In the genomic region with DNA sequence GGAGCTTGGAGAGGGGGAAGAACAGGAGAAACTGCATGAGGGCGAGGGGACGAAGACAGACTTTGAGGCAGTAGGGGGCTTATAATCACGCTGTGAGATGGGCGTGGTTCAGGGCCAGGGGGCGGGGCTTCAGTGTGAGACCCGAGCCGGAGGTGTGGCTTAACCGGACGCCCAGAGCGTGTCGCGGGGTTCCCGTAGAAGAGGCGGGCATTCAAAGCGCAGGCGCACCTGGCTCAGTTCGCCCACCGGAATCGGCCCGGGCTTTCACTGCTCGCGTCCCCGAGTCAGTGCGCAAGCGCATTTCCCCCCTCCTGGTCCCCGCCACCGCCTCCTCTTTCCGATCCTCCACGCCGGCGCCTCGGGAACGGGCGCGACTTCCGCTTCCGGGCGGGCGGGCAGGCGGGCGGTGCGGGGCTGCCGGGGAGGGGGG, we compare ENCODE assay signal across 1 cellular context.
TF ChIP-seq lines count a peak whose summit lies in the region.

No MANE protein-coding gene starts in this region.

TF ChIP-seq in GM12878, 131 proteins besides CTCF, POLR2A, EP300 and RAD21 (continued from another document):
- TF ChIP-seq, protein P1, sequence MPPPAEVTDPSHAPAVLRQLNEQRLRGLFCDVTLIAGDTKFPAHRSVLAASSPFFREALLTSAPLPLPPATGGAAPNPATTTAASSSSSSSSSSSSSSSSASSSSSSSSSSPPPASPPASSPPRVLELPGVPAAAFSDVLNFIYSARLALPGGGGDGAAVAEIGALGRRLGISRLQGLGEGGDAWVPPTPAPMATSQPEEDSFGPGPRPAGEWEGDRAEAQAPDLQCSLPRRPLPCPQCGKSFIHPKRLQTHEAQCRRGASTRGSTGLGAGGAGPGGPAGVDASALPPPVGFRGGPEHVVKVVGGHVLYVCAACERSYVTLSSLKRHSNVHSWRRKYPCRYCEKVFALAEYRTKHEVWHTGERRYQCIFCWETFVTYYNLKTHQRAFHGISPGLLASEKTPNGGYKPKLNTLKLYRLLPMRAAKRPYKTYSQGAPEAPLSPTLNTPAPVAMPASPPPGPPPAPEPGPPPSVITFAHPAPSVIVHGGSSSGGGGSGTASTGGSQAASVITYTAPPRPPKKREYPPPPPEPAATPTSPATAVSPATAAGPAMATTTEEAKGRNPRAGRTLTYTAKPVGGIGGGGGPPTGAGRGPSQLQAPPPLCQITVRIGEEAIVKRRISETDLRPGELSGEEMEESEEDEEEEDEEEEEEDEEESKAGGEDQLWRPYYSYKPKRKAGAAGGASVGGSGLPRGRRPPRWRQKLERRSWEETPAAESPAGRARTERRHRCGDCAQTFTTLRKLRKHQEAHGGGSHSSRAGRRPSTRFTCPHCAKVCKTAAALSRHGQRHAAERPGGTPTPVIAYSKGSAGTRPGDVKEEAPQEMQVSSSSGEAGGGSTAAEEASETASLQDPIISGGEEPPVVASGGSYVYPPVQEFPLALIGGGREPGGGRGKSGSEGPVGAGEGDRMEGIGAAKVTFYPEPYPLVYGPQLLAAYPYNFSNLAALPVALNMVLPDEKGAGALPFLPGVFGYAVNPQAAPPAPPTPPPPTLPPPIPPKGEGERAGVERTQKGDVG (CRISPR knock-in tag; IDR thresholded peaks at IDR 0.05), result no peak
- TF ChIP-seq KDM1A (IDR thresholded peaks at IDR 0.05; ENCODE audit: borderline replicate concordance), result no peak
- TF ChIP-seq ESRRA (IDR thresholded peaks at IDR 0.05; ENCODE audit: low read length), result no peak
- no peak for TF ChIP-seq EED (IDR thresholded peaks at IDR 0.05; ENCODE audit: low read depth)
- TF ChIP-seq SIX5 (IDR thresholded peaks at IDR 0.05; ENCODE audit: low read depth, low read length, severe bottlenecking), result no peak
- no peak for TF ChIP-seq RUNX3 (IDR thresholded peaks at IDR 0.05; ENCODE audit: low read length)
- TF ChIP-seq, protein P2, sequence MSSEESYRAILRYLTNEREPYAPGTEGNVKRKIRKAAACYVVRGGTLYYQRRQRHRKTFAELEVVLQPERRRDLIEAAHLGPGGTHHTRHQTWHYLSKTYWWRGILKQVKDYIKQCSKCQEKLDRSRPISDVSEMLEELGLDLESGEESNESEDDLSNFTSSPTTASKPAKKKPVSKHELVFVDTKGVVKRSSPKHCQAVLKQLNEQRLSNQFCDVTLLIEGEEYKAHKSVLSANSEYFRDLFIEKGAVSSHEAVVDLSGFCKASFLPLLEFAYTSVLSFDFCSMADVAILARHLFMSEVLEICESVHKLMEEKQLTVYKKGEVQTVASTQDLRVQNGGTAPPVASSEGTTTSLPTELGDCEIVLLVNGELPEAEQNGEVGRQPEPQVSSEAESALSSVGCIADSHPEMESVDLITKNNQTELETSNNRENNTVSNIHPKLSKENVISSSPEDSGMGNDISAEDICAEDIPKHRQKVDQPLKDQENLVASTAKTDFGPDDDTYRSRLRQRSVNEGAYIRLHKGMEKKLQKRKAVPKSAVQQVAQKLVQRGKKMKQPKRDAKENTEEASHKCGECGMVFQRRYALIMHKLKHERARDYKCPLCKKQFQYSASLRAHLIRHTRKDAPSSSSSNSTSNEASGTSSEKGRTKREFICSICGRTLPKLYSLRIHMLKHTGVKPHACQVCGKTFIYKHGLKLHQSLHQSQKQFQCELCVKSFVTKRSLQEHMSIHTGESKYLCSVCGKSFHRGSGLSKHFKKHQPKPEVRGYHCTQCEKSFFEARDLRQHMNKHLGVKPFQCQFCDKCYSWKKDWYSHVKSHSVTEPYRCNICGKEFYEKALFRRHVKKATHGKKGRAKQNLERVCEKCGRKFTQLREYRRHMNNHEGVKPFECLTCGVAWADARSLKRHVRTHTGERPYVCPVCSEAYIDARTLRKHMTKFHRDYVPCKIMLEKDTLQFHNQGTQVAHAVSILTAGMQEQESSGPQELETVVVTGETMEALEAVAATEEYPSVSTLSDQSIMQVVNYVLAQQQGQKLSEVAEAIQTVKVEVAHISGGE (CRISPR knock-in tag; IDR thresholded peaks at IDR 0.05), result no peak
- TF ChIP-seq DPF2 (IDR thresholded peaks at IDR 0.05), result no peak
- TF ChIP-seq FOS (IDR thresholded peaks at IDR 0.05; ENCODE audit: borderline replicate concordance, extremely low read depth, insufficient read length), result no peak
- TF ChIP-seq CHD4 (IDR thresholded peaks at IDR 0.05), result no peak
- TF ChIP-seq, protein P3, sequence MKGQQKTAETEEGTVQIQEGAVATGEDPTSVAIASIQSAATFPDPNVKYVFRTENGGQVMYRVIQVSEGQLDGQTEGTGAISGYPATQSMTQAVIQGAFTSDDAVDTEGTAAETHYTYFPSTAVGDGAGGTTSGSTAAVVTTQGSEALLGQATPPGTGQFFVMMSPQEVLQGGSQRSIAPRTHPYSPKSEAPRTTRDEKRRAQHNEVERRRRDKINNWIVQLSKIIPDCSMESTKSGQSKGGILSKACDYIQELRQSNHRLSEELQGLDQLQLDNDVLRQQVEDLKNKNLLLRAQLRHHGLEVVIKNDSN (IDR thresholded peaks at IDR 0.05; ENCODE audit: borderline replicate concordance, extremely low read length, insufficient read depth, low read depth, low read length), result no peak
- peak; percentile 61 for TF ChIP-seq SP1 (IDR thresholded peaks at IDR 0.05; ENCODE audit: low read depth, low read length)
- no peak for TF ChIP-seq KAT2A (conservative IDR thresholded peaks at IDR 0.05; ENCODE audit: control insufficient read depth, low read depth, low read length)
- no peak for TF ChIP-seq BMI1 (IDR thresholded peaks at IDR 0.05; ENCODE audit: borderline replicate concordance)
- TF ChIP-seq JUNB (IDR thresholded peaks at IDR 0.05), result no peak
- TF ChIP-seq HDGF (IDR thresholded peaks at IDR 0.05), result peak; percentile 79; the same call in 1 of the 2 replicates
- TF ChIP-seq BRCA1 (IDR thresholded peaks at IDR 0.05; ENCODE audit: low read depth, low read length), result no peak
- TF ChIP-seq, protein P4, sequence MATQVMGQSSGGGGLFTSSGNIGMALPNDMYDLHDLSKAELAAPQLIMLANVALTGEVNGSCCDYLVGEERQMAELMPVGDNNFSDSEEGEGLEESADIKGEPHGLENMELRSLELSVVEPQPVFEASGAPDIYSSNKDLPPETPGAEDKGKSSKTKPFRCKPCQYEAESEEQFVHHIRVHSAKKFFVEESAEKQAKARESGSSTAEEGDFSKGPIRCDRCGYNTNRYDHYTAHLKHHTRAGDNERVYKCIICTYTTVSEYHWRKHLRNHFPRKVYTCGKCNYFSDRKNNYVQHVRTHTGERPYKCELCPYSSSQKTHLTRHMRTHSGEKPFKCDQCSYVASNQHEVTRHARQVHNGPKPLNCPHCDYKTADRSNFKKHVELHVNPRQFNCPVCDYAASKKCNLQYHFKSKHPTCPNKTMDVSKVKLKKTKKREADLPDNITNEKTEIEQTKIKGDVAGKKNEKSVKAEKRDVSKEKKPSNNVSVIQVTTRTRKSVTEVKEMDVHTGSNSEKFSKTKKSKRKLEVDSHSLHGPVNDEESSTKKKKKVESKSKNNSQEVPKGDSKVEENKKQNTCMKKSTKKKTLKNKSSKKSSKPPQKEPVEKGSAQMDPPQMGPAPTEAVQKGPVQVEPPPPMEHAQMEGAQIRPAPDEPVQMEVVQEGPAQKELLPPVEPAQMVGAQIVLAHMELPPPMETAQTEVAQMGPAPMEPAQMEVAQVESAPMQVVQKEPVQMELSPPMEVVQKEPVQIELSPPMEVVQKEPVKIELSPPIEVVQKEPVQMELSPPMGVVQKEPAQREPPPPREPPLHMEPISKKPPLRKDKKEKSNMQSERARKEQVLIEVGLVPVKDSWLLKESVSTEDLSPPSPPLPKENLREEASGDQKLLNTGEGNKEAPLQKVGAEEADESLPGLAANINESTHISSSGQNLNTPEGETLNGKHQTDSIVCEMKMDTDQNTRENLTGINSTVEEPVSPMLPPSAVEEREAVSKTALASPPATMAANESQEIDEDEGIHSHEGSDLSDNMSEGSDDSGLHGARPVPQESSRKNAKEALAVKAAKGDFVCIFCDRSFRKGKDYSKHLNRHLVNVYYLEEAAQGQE (IDR thresholded peaks at IDR 0.05; ENCODE audit: low read depth, low read length), result no peak
- no peak for TF ChIP-seq ATF7 (IDR thresholded peaks at IDR 0.05; ENCODE audit: low read depth)
- TF ChIP-seq PML (IDR thresholded peaks at IDR 0.05; ENCODE audit: low read length), result no peak
- TF ChIP-seq SUPT20H (IDR thresholded peaks at IDR 0.05; ENCODE audit: borderline replicate concordance, control insufficient read depth, low read depth, low read length), result no peak
- TF ChIP-seq, protein P5, sequence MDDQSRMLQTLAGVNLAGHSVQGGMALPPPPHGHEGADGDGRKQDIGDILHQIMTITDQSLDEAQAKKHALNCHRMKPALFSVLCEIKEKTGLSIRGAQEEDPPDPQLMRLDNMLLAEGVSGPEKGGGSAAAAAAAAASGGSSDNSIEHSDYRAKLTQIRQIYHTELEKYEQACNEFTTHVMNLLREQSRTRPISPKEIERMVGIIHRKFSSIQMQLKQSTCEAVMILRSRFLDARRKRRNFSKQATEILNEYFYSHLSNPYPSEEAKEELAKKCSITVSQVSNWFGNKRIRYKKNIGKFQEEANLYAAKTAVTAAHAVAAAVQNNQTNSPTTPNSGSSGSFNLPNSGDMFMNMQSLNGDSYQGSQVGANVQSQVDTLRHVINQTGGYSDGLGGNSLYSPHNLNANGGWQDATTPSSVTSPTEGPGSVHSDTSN (IDR thresholded peaks at IDR 0.05; ENCODE audit: insufficient replicate concordance, low read depth, low read length), result no peak
- TF ChIP-seq, protein P6, sequence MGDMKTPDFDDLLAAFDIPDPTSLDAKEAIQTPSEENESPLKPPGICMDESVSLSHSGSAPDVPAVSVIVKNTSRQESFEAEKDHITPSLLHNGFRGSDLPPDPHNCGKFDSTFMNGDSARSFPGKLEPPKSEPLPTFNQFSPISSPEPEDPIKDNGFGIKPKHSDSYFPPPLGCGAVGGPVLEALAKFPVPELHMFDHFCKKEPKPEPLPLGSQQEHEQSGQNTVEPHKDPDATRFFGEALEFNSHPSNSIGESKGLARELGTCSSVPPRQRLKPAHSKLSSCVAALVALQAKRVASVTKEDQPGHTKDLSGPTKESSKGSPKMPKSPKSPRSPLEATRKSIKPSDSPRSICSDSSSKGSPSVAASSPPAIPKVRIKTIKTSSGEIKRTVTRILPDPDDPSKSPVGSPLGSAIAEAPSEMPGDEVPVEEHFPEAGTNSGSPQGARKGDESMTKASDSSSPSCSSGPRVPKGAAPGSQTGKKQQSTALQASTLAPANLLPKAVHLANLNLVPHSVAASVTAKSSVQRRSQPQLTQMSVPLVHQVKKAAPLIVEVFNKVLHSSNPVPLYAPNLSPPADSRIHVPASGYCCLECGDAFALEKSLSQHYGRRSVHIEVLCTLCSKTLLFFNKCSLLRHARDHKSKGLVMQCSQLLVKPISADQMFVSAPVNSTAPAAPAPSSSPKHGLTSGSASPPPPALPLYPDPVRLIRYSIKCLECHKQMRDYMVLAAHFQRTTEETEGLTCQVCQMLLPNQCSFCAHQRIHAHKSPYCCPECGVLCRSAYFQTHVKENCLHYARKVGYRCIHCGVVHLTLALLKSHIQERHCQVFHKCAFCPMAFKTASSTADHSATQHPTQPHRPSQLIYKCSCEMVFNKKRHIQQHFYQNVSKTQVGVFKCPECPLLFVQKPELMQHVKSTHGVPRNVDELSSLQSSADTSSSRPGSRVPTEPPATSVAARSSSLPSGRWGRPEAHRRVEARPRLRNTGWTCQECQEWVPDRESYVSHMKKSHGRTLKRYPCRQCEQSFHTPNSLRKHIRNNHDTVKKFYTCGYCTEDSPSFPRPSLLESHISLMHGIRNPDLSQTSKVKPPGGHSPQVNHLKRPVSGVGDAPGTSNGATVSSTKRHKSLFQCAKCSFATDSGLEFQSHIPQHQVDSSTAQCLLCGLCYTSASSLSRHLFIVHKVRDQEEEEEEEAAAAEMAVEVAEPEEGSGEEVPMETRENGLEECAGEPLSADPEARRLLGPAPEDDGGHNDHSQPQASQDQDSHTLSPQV (IDR thresholded peaks at IDR 0.05), result no peak
- TF ChIP-seq MEF2B (IDR thresholded peaks at IDR 0.05; ENCODE audit: partially characterized antibody, poor library complexity, severe bottlenecking), result no peak
- TF ChIP-seq, protein P7, sequence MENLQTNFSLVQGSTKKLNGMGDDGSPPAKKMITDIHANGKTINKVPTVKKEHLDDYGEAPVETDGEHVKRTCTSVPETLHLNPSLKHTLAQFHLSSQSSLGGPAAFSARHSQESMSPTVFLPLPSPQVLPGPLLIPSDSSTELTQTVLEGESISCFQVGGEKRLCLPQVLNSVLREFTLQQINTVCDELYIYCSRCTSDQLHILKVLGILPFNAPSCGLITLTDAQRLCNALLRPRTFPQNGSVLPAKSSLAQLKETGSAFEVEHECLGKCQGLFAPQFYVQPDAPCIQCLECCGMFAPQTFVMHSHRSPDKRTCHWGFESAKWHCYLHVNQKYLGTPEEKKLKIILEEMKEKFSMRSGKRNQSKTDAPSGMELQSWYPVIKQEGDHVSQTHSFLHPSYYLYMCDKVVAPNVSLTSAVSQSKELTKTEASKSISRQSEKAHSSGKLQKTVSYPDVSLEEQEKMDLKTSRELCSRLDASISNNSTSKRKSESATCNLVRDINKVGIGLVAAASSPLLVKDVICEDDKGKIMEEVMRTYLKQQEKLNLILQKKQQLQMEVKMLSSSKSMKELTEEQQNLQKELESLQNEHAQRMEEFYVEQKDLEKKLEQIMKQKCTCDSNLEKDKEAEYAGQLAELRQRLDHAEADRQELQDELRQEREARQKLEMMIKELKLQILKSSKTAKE (IDR thresholded peaks at IDR 0.05; ENCODE audit: low read depth, poor library complexity, severe bottlenecking), result no peak
- no peak for TF ChIP-seq ZNF622 (IDR thresholded peaks at IDR 0.05)
- no peak for TF ChIP-seq SMAD1 (IDR thresholded peaks at IDR 0.05; ENCODE audit: low read depth, partially characterized antibody)
- TF ChIP-seq IKZF1 (conservative IDR thresholded peaks at IDR 0.05), result peak; percentile 64; the same call in 1 of the 2 replicates
- TF ChIP-seq RELA (IDR thresholded peaks at IDR 0.05; ENCODE audit: borderline replicate concordance, partially characterized antibody), result no peak
- TF ChIP-seq TAF1 (IDR thresholded peaks at IDR 0.05; ENCODE audit: borderline replicate concordance, low read depth, low read length), result no peak
- TF ChIP-seq WRNIP1 (IDR thresholded peaks at IDR 0.05; ENCODE audit: borderline replicate concordance, low read depth, low read length), result no peak
- TF ChIP-seq, protein P8, sequence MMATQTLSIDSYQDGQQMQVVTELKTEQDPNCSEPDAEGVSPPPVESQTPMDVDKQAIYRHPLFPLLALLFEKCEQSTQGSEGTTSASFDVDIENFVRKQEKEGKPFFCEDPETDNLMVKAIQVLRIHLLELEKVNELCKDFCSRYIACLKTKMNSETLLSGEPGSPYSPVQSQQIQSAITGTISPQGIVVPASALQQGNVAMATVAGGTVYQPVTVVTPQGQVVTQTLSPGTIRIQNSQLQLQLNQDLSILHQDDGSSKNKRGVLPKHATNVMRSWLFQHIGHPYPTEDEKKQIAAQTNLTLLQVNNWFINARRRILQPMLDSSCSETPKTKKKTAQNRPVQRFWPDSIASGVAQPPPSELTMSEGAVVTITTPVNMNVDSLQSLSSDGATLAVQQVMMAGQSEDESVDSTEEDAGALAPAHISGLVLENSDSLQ (IDR thresholded peaks at IDR 0.05), result no peak
- 0 out of 2 replicates have a peak, but pooled peaks have one; percentile 8 for TF ChIP-seq POLR2AphosphoS5 (IDR thresholded peaks at IDR 0.05; ENCODE audit: low read length)
- TF ChIP-seq, protein P9, sequence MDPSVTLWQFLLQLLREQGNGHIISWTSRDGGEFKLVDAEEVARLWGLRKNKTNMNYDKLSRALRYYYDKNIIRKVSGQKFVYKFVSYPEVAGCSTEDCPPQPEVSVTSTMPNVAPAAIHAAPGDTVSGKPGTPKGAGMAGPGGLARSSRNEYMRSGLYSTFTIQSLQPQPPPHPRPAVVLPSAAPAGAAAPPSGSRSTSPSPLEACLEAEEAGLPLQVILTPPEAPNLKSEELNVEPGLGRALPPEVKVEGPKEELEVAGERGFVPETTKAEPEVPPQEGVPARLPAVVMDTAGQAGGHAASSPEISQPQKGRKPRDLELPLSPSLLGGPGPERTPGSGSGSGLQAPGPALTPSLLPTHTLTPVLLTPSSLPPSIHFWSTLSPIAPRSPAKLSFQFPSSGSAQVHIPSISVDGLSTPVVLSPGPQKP (IDR thresholded peaks at IDR 0.05; ENCODE audit: low read depth, low read length), result peak; percentile 51; the same call in 1 of the 2 replicates
- peak in 1 of 2 experiments; percentile 48; a peak in 2 of 4 replicates for TF ChIP-seq BHLHE40 (IDR thresholded peaks at IDR 0.05; ENCODE audit: borderline replicate concordance in 1 of 2, low read depth in 2 of 2, low read length in 1 of 2)
- no peak for TF ChIP-seq RAD51 (IDR thresholded peaks at IDR 0.05)
